ENCODE assay signal across 8 cellular contexts in genomic region chr10:101816913-101817541, GRCh38. TPM values are rescaled to one million over a fixed set of nuclear protein-coding genes. Genes with fewer than 3 reads are reported as not detected.
DNase-seq lines count a peak whose midpoint lies in the region; ATAC-seq and TF ChIP-seq lines count a peak whose summit lies in the region.

No MANE protein-coding gene starts in this region.

- H3K4me3 ChIP-seq in A673 (ENCODE audit: low read depth, low read length, poor library complexity, severe bottlenecking): peak overlapping the region; percentile 98
- H3K4me3 ChIP-seq in HFF-Myc (replicated peaks; ENCODE audit: low read depth, low read length): peak overlapping the region; percentile 96
- H3K4me3 ChIP-seq in brain microvascular endothelial cell (ENCODE audit: low read depth, low read length): peak overlapping the region; percentile 98
- H3K4me3 ChIP-seq in mucosa of descending colon: peak overlapping the region; percentile 96

- no peaks in the 10 kb centered on the region for H3K27me3 ChIP-seq in A673 (replicated peaks; ENCODE audit: insufficient read depth, low read depth, low read length, poor library complexity)
- H3K27me3 ChIP-seq in brain microvascular endothelial cell (replicated peaks): no peaks in the 10 kb centered on the region

- H3K27ac ChIP-seq in A673 (ENCODE audit: low read depth, low read length, poor library complexity, severe bottlenecking): peak overlapping the region; percentile 88
- H3K27ac ChIP-seq in brain microvascular endothelial cell: peak overlapping the region; percentile 93

- peaks cover 10% of the 10 kb centered on the region for H3K4me1 ChIP-seq in A673 (ENCODE audit: insufficient read depth, low read length, poor library complexity, severe bottlenecking)
- peaks cover 19% of the 10 kb centered on the region for H3K4me1 ChIP-seq in mucosa of descending colon (ENCODE audit: low read depth)

- peaks cover 16% of the 10 kb centered on the region for H3K36me3 ChIP-seq in A673 (ENCODE audit: insufficient read depth, low read length, poor library complexity, severe bottlenecking)
- H3K36me3 ChIP-seq in brain microvascular endothelial cell (replicated peaks): peaks cover 12% of the 10 kb centered on the region
- H3K36me3 ChIP-seq in mucosa of descending colon (ENCODE audit: low read depth): no peaks in the 10 kb centered on the region

- BruUV-seq in A673 (replicated peaks; lab: Mats Ljungman, UMichigan): no TSS peak

- in situ Hi-C loops in brain microvascular endothelial cell (cut with HindIII; ENCODE audit: low pct_ligation_motif_present, low sequenced_read_pairs): no loop called here

- POLR2A ChIA-PET in A673 (lab: Charles Lee; ENCODE audit: low non-redundant PET): no interaction called here

- no peaks in the 10 kb centered on the region for H3K9me3 ChIP-seq in A673 (ENCODE audit: low read depth, low read length, poor library complexity, severe bottlenecking)
- H3K9me3 ChIP-seq in mucosa of descending colon: no peaks in the 10 kb centered on the region

- TF ChIP-seq CTCF in A673 (conservative IDR thresholded peaks at IDR 0.05; ENCODE audit: low read depth, low read length) (no peak), HFF-Myc (IDR thresholded peaks at IDR 0.05; ENCODE audit: low read depth, low read length, missing control alignments) (no peak), brain microvascular endothelial cell (IDR thresholded peaks at IDR 0.05; ENCODE audit: low read depth, low read length, missing control alignments) (no peak), mucosa of descending colon (IDR thresholded peaks at IDR 0.05) (no peak)

- CTCF ChIA-PET in A673 (lab: Charles Lee): interaction anchor here (0.6 kb wide), 1 partner anchor 19 kb away, joined by 7 read pairs; no protein-coding TSS in a partner anchor

- DNase-seq in A673 (ENCODE audit: low spot score) (no peak), HFF-Myc (ENCODE audit: extremely low read depth, low read depth) (no peak), brain microvascular endothelial cell (no peak), mucosa of descending colon (no peak), AG08396 (ENCODE audit: low spot score) (no peak), AML-193 (lab: John Stamatoyannopoulos, UW) (no peak), NK-92 (lab: John Stamatoyannopoulos, UW; ENCODE audit: unreplicated experiment) (no peak), posterior vena cava (ENCODE audit: low spot score) (no peak)

- intact Hi-C loops in A673 (cut with micrococcal nuclease; ENCODE audit: unreplicated experiment): loop anchor here (5.0 kb wide), 1 partner anchor 35 kb away; the partner anchor contains the start of gene NPM3
- intact Hi-C loops in mucosa of descending colon (cut with DNase I, micrococcal nuclease): no loop called here
- intact Hi-C loops in posterior vena cava (cut with DNase I): no loop called here

- no peak for ATAC-seq in mucosa of descending colon

RNA-seq across cellular contexts. Expression of gene OGA, which starts 1.2 kb away (rescaled TPM):
- total RNA-seq in A673 (2021) (109 and 114 TPM in 2 replicates), mucosa of descending colon (100 to 1,000 TPM in 2 of 3 donors, 10 to 100 TPM in 1; 80.8 to 112 (median 110) TPM), posterior vena cava (100 to 1,000 TPM in 1 of 2 donors, 10 to 100 TPM in 1; 87.7 to 125 TPM)

RNA-seq across cellular contexts. Expression of gene KCNIP2, which starts 26.6 kb away (rescaled TPM):
- total RNA-seq in A673 (2021): 0.86 and 2.8 TPM in 2 replicates
- 1 to 10 TPM; 3.7 to 5.9 (median 4.2) TPM for total RNA-seq in mucosa of descending colon
- 1 to 10 TPM; 2.3 to 2.7 TPM for total RNA-seq in posterior vena cava

RNA-seq across cellular contexts. Expression of gene NPM3, which starts 33.8 kb away (rescaled TPM):
- total RNA-seq in A673 (2021) (94.7 and 98.2 TPM in 2 replicates), mucosa of descending colon (10 to 100 TPM; 14.4 to 27.4 (median 15.3) TPM), posterior vena cava (10 to 100 TPM; 19.1 to 21.1 TPM)

RNA-seq across cellular contexts. Expression of gene FGF8, which starts 41.1 kb away (rescaled TPM):
- total RNA-seq in A673 (2021) (not detected in 2 replicates), mucosa of descending colon (not detected), posterior vena cava (not detected)
